ENCODE assay signal across 37 cellular contexts in genomic region chr10:112562122-112562521, GRCh38.
"Had no signal": no experiment of that assay in that cellular context is flagged by ENCODE, and none has a peak within 500 bp of the region (broad histone marks: within the 10 kb centered on the region; RNA-seq: fewer than 3 reads in every experiment).

No MANE protein-coding gene starts in this region.

- ATAC-seq: activated CD8-positive, alpha-beta T cell treated with anti-CD3 and anti-CD28 coated beads for 36 hours; activated naive CD8-positive, alpha-beta T cell treated with anti-CD3 and anti-CD28 coated beads, Interleukin-2, amount 50 U/mL, for 24 hours; activated T-cell treated with anti-CD3 and anti-CD28 coated beads, Interleukin-2, amount 50 U/mL, for 4 hours; activated T-cell treated with anti-CD3 and anti-CD28 coated beads, Interleukin-2, amount 50 U/mL, for 72 hours; activated T-helper 17 cell treated with anti-CD3 and anti-CD28 coated beads, Interleukin-2, amount 50 U/mL, for 72 hours had no signal

- H3K4me3 Mint-ChIP-seq: activated B cell treated with CpG ODN at 0.5 μM for 24 hours; activated CD4-positive, alpha-beta memory T cell treated with anti-CD3 and anti-CD28 coated beads for 36 hours; activated CD4-positive, alpha-beta T cell treated with anti-CD3 and anti-CD28 coated beads, Interleukin-2, amount 10 ng/mL, durations not matched to agents 24 days and 14 days; activated CD8-positive, alpha-beta T cell treated with anti-CD3 and anti-CD28 coated beads for 36 hours; activated naive CD4-positive, alpha-beta T cell treated with anti-CD3 and anti-CD28 coated beads, Interleukin-2, amount 10 ng/mL, durations not matched to agents 7 days and 5 days; activated naive CD4-positive, alpha-beta T cell treated with anti-CD3 and anti-CD28 coated beads, Interleukin-2, amount 50 U/mL, for 24 hours; activated naive CD8-positive, alpha-beta T cell; activated naive CD8-positive, alpha-beta T cell treated with anti-CD3 and anti-CD28 coated beads, Interleukin-2, amount 10 ng/mL, durations not matched to agents 7 days and 5 days; activated naive CD8-positive, alpha-beta T cell treated with anti-CD3 and anti-CD28 coated beads, Interleukin-2, amount 50 U/mL, for 24 hours; activated T-cell treated with anti-CD3 and anti-CD28 coated beads, Interleukin-2, amount 50 U/mL, for 4 hours; activated T-cell treated with anti-CD3 and anti-CD28 coated beads, Interleukin-2, amount 50 U/mL, for 72 hours; activated T-helper 1 cell treated with anti-CD3 and anti-CD28 coated beads, Interleukin-12 subunit alpha, Interleukin-12 subunit beta, Interleukin-2, Interleukin-4 antibody, amounts not matched to agents 30 ng/mL and 10 ng/mL and 1 ng/mL, durations not matched to agents 14 hours and 24 hours and 36 hours; activated T-helper 17 cell treated with anti-CD3 and anti-CD28 coated beads, Interleukin-2, amount 50 U/mL, for 72 hours; brain; central memory CD8-positive, alpha-beta T cell; T-helper 1 cell treated with Interleukin-12 subunit alpha and Interleukin-12 subunit beta and Interleukin-4 antibody, amounts not matched to agents 30 μg/mL and 1 μg/mL, for 36 hours; T-helper 2 cell treated with Interferon-gamma antibody and Interleukin-4, amounts not matched to agents 5 μg/mL and 100 μg/mL, for 36 hours had no signal

- H3K27ac ChIP-seq: ascending aorta, cardiac muscle cell, VCaP had no signal

- H3K27ac Mint-ChIP-seq: activated B cell treated with CpG ODN at 0.5 μM for 24 hours; activated CD4-positive, alpha-beta memory T cell treated with anti-CD3 and anti-CD28 coated beads for 36 hours; activated CD4-positive, alpha-beta T cell treated with anti-CD3 and anti-CD28 coated beads, Interleukin-2, amount 10 ng/mL, durations not matched to agents 24 days and 14 days; activated CD8-positive, alpha-beta T cell treated with anti-CD3 and anti-CD28 coated beads for 36 hours; activated naive CD4-positive, alpha-beta T cell treated with anti-CD3 and anti-CD28 coated beads, Interleukin-2, amount 10 ng/mL, durations not matched to agents 7 days and 5 days; activated naive CD4-positive, alpha-beta T cell treated with anti-CD3 and anti-CD28 coated beads, Interleukin-2, amount 50 U/mL, for 24 hours; activated naive CD8-positive, alpha-beta T cell; activated naive CD8-positive, alpha-beta T cell treated with anti-CD3 and anti-CD28 coated beads, Interleukin-2, amount 10 ng/mL, durations not matched to agents 7 days and 5 days; activated naive CD8-positive, alpha-beta T cell treated with anti-CD3 and anti-CD28 coated beads, Interleukin-2, amount 50 U/mL, for 24 hours; activated T-cell treated with anti-CD3 and anti-CD28 coated beads, Interleukin-2, amount 50 U/mL, for 72 hours; activated T-helper 1 cell treated with anti-CD3 and anti-CD28 coated beads, Interleukin-12 subunit alpha, Interleukin-12 subunit beta, Interleukin-2, Interleukin-4 antibody, amounts not matched to agents 30 ng/mL and 10 ng/mL and 1 ng/mL, durations not matched to agents 14 hours and 24 hours and 36 hours; activated T-helper 17 cell treated with anti-CD3 and anti-CD28 coated beads, Interleukin-2, amount 50 U/mL, for 72 hours; brain; T-helper 1 cell treated with Interleukin-12 subunit alpha and Interleukin-12 subunit beta and Interleukin-4 antibody, amounts not matched to agents 30 μg/mL and 1 μg/mL, for 36 hours; T-helper 2 cell treated with Interferon-gamma antibody and Interleukin-4, amounts not matched to agents 5 μg/mL and 100 μg/mL, for 36 hours had no signal

- H3K27me3 ChIP-seq: ascending aorta, cardiac muscle cell had no signal

- H3K36me3 Mint-ChIP-seq: activated CD4-positive, alpha-beta memory T cell treated with anti-CD3 and anti-CD28 coated beads for 36 hours; activated naive CD4-positive, alpha-beta T cell treated with anti-CD3 and anti-CD28 coated beads, Interleukin-2, amount 10 ng/mL, durations not matched to agents 7 days and 5 days; activated naive CD4-positive, alpha-beta T cell treated with anti-CD3 and anti-CD28 coated beads, Interleukin-2, amount 50 U/mL, for 24 hours; activated naive CD8-positive, alpha-beta T cell; activated naive CD8-positive, alpha-beta T cell treated with anti-CD3 and anti-CD28 coated beads, Interleukin-2, amount 10 ng/mL, durations not matched to agents 7 days and 5 days; brain had no signal

- H3K36me3 ChIP-seq: ascending aorta, cardiac muscle cell had no signal

- H3K9me3 Mint-ChIP-seq: activated B cell treated with CpG ODN at 0.5 μM for 24 hours; activated CD4-positive, alpha-beta memory T cell treated with anti-CD3 and anti-CD28 coated beads for 36 hours; activated CD4-positive, alpha-beta T cell treated with anti-CD3 and anti-CD28 coated beads, Interleukin-2, amount 10 ng/mL, durations not matched to agents 24 days and 14 days; activated CD8-positive, alpha-beta T cell treated with anti-CD3 and anti-CD28 coated beads for 36 hours; activated naive CD4-positive, alpha-beta T cell treated with anti-CD3 and anti-CD28 coated beads, Interleukin-2, amount 10 ng/mL, durations not matched to agents 7 days and 5 days; activated naive CD4-positive, alpha-beta T cell treated with anti-CD3 and anti-CD28 coated beads, Interleukin-2, amount 50 U/mL, for 24 hours; activated naive CD8-positive, alpha-beta T cell treated with anti-CD3 and anti-CD28 coated beads, Interleukin-2, amount 10 ng/mL, durations not matched to agents 7 days and 5 days; activated naive CD8-positive, alpha-beta T cell treated with anti-CD3 and anti-CD28 coated beads, Interleukin-2, amount 50 U/mL, for 24 hours; activated T-cell treated with anti-CD3 and anti-CD28 coated beads, Interleukin-2, amount 50 U/mL, for 4 hours; activated T-cell treated with anti-CD3 and anti-CD28 coated beads, Interleukin-2, amount 50 U/mL, for 72 hours; activated T-helper 1 cell treated with anti-CD3 and anti-CD28 coated beads, Interleukin-12 subunit alpha, Interleukin-12 subunit beta, Interleukin-2, Interleukin-4 antibody, amounts not matched to agents 30 ng/mL and 10 ng/mL and 1 ng/mL, durations not matched to agents 14 hours and 24 hours and 36 hours; activated T-helper 17 cell treated with anti-CD3 and anti-CD28 coated beads, Interleukin-2, amount 50 U/mL, for 72 hours; brain; central memory CD8-positive, alpha-beta T cell; T-helper 1 cell treated with Interleukin-12 subunit alpha and Interleukin-12 subunit beta and Interleukin-4 antibody, amounts not matched to agents 30 μg/mL and 1 μg/mL, for 36 hours; T-helper 2 cell treated with Interferon-gamma antibody and Interleukin-4, amounts not matched to agents 5 μg/mL and 100 μg/mL, for 36 hours had no signal

- H3K27me3 Mint-ChIP-seq: activated B cell treated with CpG ODN at 0.5 μM for 24 hours; activated CD4-positive, alpha-beta memory T cell treated with anti-CD3 and anti-CD28 coated beads for 36 hours; activated CD4-positive, alpha-beta T cell treated with anti-CD3 and anti-CD28 coated beads, Interleukin-2, amount 10 ng/mL, durations not matched to agents 24 days and 14 days; activated CD8-positive, alpha-beta T cell treated with anti-CD3 and anti-CD28 coated beads for 36 hours; activated naive CD4-positive, alpha-beta T cell treated with anti-CD3 and anti-CD28 coated beads, Interleukin-2, amount 10 ng/mL, durations not matched to agents 7 days and 5 days; activated naive CD4-positive, alpha-beta T cell treated with anti-CD3 and anti-CD28 coated beads, Interleukin-2, amount 50 U/mL, for 24 hours; activated naive CD8-positive, alpha-beta T cell; activated naive CD8-positive, alpha-beta T cell treated with anti-CD3 and anti-CD28 coated beads, Interleukin-2, amount 10 ng/mL, durations not matched to agents 7 days and 5 days; activated naive CD8-positive, alpha-beta T cell treated with anti-CD3 and anti-CD28 coated beads, Interleukin-2, amount 50 U/mL, for 24 hours; activated T-helper 17 cell treated with anti-CD3 and anti-CD28 coated beads, Interleukin-2, amount 50 U/mL, for 72 hours; brain; central memory CD8-positive, alpha-beta T cell had no signal

- DNase-seq: activated B cell treated with CpG ODN at 0.5 μM for 24 hours; activated CD4-positive, alpha-beta memory T cell treated with anti-CD3 and anti-CD28 coated beads for 36 hours; activated CD4-positive, alpha-beta T cell treated with anti-CD3 and anti-CD28 coated beads for 4 hours; activated CD4-positive, alpha-beta T cell treated with anti-CD3 and anti-CD28 coated beads, Interleukin-2, amount 10 ng/mL, durations not matched to agents 24 days and 14 days; activated CD4-positive, alpha-beta T cell treated with anti-CD3 and anti-CD28 coated beads, Interleukin-2, amount 50 U/mL, for 1 hour; activated CD4-positive, alpha-beta T cell treated with anti-CD3 and anti-CD28 coated beads, Interleukin-2, amount 50 U/mL, for 4 hours; activated CD4-positive, CD25-positive, alpha-beta regulatory T cell treated with anti-CD3 and anti-CD28 coated beads, Interleukin-2, amount 50 U/mL, for 72 hours; activated CD8-positive, alpha-beta memory T cell treated with anti-CD3 and anti-CD28 coated beads, Interleukin-2, amount 50 U/mL, for 4 hours; activated CD8-positive, alpha-beta T cell treated with anti-CD3 and anti-CD28 coated beads for 36 hours; activated effector memory CD4-positive, alpha-beta T cell treated with Interleukin-2 at 50 U/mL for 16 hours; activated gamma-delta T cell; activated naive CD4-positive, alpha-beta T cell treated with anti-CD3 and anti-CD28 coated beads, Interleukin-2, amount 10 ng/mL, durations not matched to agents 7 days and 5 days; activated naive CD4-positive, alpha-beta T cell treated with Interleukin-2 at 50 U/mL for 16 hours; activated naive CD8-positive, alpha-beta T cell treated with anti-CD3 and anti-CD28 coated beads, Interleukin-2, amount 10 ng/mL, durations not matched to agents 7 days and 5 days; activated naive CD8-positive, alpha-beta T cell treated with anti-CD3 and anti-CD28 coated beads, Interleukin-2, amount 50 U/mL, for 24 hours; activated T-cell treated with anti-CD3 and anti-CD28 coated beads for 4 hours; activated T-cell treated with anti-CD3 and anti-CD28 coated beads, Interleukin-2, amount 50 U/mL, for 1 hour; activated T-cell treated with anti-CD3 and anti-CD28 coated beads, Interleukin-2, amount 50 U/mL, for 4 hours; activated T-cell treated with anti-CD3 and anti-CD28 coated beads, Interleukin-2, amount 50 U/mL, for 72 hours; amygdala; anterior cingulate cortex; caudate nucleus; cerebellar nuclear complex; T-helper 1 cell; T-helper 2 cell; T-helper 9 cell had no signal

- H3K4me1 Mint-ChIP-seq: activated B cell treated with CpG ODN at 0.5 μM for 24 hours; activated CD4-positive, alpha-beta T cell treated with anti-CD3 and anti-CD28 coated beads, Interleukin-2, amount 10 ng/mL, durations not matched to agents 24 days and 14 days; activated naive CD4-positive, alpha-beta T cell treated with anti-CD3 and anti-CD28 coated beads, Interleukin-2, amount 10 ng/mL, durations not matched to agents 7 days and 5 days; activated T-helper 17 cell treated with anti-CD3 and anti-CD28 coated beads, Interleukin-2, amount 50 U/mL, for 72 hours had no signal

- H3K9me3 ChIP-seq: ascending aorta had no signal

- H3K4me3 ChIP-seq: ascending aorta, cardiac muscle cell had no signal
